ENCODE assay signal across 8 cellular contexts in genomic region chr14:73238262-73238852, GRCh38. TPM values are rescaled to one million over a fixed set of nuclear protein-coding genes. Genes with fewer than 3 reads are reported as not detected.
DNase-seq lines count a peak whose midpoint lies in the region; ATAC-seq and TF ChIP-seq lines count a peak whose summit lies in the region.

No MANE protein-coding gene starts in this region.

- no peak overlapping the region for H3K9ac ChIP-seq in SK-N-MC (ENCODE audit: insufficient read length)

- peaks cover 32% of the 10 kb centered on the region for H3K4me1 Mint-ChIP-seq in activated naive CD4-positive, alpha-beta T cell treated with anti-CD3 and anti-CD28 coated beads, Interleukin-2, amount 10 ng/mL, durations not matched to agents 7 days and 5 days
- H3K4me1 Mint-ChIP-seq in progenitor cell of endocrine pancreas (ENCODE audit: low read depth) = peaks cover 19% of the 10 kb centered on the region

- no peaks in the 10 kb centered on the region for H3K9me3 ChIP-seq in SK-N-MC (ENCODE audit: low read depth, low read length)

- H3K27me3 Mint-ChIP-seq in activated naive CD4-positive, alpha-beta T cell treated with anti-CD3 and anti-CD28 coated beads, Interleukin-2, amount 10 ng/mL, durations not matched to agents 7 days and 5 days = peaks cover 98% of the 10 kb centered on the region
- H3K27me3 Mint-ChIP-seq in progenitor cell of endocrine pancreas = peaks cover 85% of the 10 kb centered on the region

- no peak overlapping the region for H3K4me3 Mint-ChIP-seq in activated naive CD4-positive, alpha-beta T cell treated with anti-CD3 and anti-CD28 coated beads, Interleukin-2, amount 10 ng/mL, durations not matched to agents 7 days and 5 days
- H3K4me3 Mint-ChIP-seq in progenitor cell of endocrine pancreas (ENCODE audit: low read depth) = peak overlapping the region; percentile 48

- CTCF ChIA-PET in activated naive CD4-positive, alpha-beta T cell treated with anti-CD3 and anti-CD28 coated beads, Interleukin-2, amount 10 ng/mL, durations not matched to agents 7 days and 5 days (lab: Charles Lee) = no interaction called here

- H3K9me3 Mint-ChIP-seq in activated naive CD4-positive, alpha-beta T cell treated with anti-CD3 and anti-CD28 coated beads, Interleukin-2, amount 10 ng/mL, durations not matched to agents 7 days and 5 days = no peaks in the 10 kb centered on the region
- no peaks in the 10 kb centered on the region for H3K9me3 Mint-ChIP-seq in progenitor cell of endocrine pancreas (ENCODE audit: low read depth)

- TF ChIP-seq CTCF in fibroblast of mammary gland (conservative IDR thresholded peaks at IDR 0.05; ENCODE audit: control insufficient read depth, insufficient read depth, low read depth, low read length) = no peak
- no peak for TF ChIP-seq CTCF in progenitor cell of endocrine pancreas (IDR thresholded peaks at IDR 0.05; ENCODE audit: unreplicated experiment)

- H3K27ac ChIP-seq in SK-N-MC = peak overlapping the region; percentile 80

- DNase-seq in activated naive CD4-positive, alpha-beta T cell treated with anti-CD3 and anti-CD28 coated beads, Interleukin-2, amount 10 ng/mL, durations not matched to agents 7 days and 5 days = peak; percentile 14
- no peak for DNase-seq in activated naive CD4-positive, alpha-beta T cell treated with Interleukin-2 at 50 U/mL for 16 hours
- DNase-seq in SK-N-MC (ENCODE audit: low read depth, low spot score) = no peak
- DNase-seq in fibroblast of mammary gland (ENCODE audit: low read depth) = peak; percentile 82
- DNase-seq in progenitor cell of endocrine pancreas (ENCODE audit: low spot score, unreplicated experiment) = no peak
- no peak for DNase-seq in NCI-H2029 (lab: John Stamatoyannopoulos, UW)
- no peak for DNase-seq in stimulated activated naive CD4-positive, alpha-beta T cell treated with Interleukin-2 at 50 U/mL for 16 hours (lab: John Stamatoyannopoulos, UW)

- no peaks in the 10 kb centered on the region for H3K36me3 ChIP-seq in SK-N-MC (ENCODE audit: insufficient read depth, low read length)

- H3K27ac Mint-ChIP-seq in activated naive CD4-positive, alpha-beta T cell treated with anti-CD3 and anti-CD28 coated beads, Interleukin-2, amount 10 ng/mL, durations not matched to agents 7 days and 5 days = peak overlapping the region; percentile 52
- H3K27ac Mint-ChIP-seq in progenitor cell of endocrine pancreas = no peak overlapping the region

- H3K36me3 Mint-ChIP-seq in activated naive CD4-positive, alpha-beta T cell treated with anti-CD3 and anti-CD28 coated beads, Interleukin-2, amount 10 ng/mL, durations not matched to agents 7 days and 5 days = no peaks in the 10 kb centered on the region
- peaks cover 2% of the 10 kb centered on the region for H3K36me3 Mint-ChIP-seq in progenitor cell of endocrine pancreas (ENCODE audit: insufficient read depth)

- ATAC-seq in GM19023 (IDR thresholded peaks at IDR 0.05; ENCODE audit: unreplicated experiment) = no peak

- H3K4me3 ChIP-seq in SK-N-MC = no peak overlapping the region
- H3K4me3 ChIP-seq in fibroblast of mammary gland (ENCODE audit: control insufficient read depth, low read depth, low read length) = peak overlapping the region; percentile 45

RNA-seq across cellular contexts. Expression of gene PAPLN, which starts 1.1 kb away (rescaled TPM):
- 2.0 and 2.7 TPM in 2 replicates for total RNA-seq in progenitor cell of endocrine pancreas

Comparison
In these comparisons a context has a peak if more than half of its experiments do, and no peak if none do; other contexts are left out.
1. DNase-seq: peak in activated naive CD4-positive, alpha-beta T cell treated with anti-CD3 and anti-CD28 coated beads, Interleukin-2, amount 10 ng/mL, durations not matched to agents 7 days and 5 days (single experiment) and fibroblast of mammary gland (single experiment); none in activated naive CD4-positive, alpha-beta T cell treated with Interleukin-2 at 50 U/mL for 16 hours (single experiment), SK-N-MC (single experiment), progenitor cell of endocrine pancreas (single experiment), NCI-H2029 (single experiment) and stimulated activated naive CD4-positive, alpha-beta T cell treated with Interleukin-2 at 50 U/mL for 16 hours (single experiment).